In the genomic region with DNA sequence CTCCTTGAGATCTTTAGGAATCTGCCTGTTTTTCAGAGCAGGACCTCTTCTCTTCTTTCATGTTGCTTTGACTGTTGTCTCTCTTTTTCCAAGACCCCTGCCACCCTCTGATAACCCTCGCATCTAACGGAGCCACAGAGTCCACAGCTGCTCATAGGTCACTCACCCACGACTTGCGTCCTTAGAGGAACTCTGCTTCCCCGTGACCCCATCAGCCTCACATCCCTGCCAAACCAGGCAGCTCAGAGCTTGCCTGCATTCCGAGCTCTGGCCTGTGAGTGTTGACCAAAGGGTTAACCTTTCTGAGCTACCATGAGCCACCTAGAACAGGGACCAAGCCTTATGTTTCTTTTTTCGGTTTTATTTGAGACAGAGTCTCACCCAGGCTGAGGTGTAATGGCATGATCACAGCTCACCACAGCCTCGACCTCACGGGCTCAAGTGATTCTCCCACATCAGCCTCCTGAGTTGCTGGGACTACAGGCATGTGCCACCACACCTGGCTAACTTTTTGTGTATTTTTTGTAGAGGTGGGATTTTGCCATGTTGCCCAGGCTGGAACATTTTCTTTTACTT, we compare ENCODE assay signal across 15 cellular contexts. TPM values are rescaled to one million over a fixed set of nuclear protein-coding genes. Genes with fewer than 3 reads are reported as not detected.
DNase-seq lines count a peak whose midpoint lies in the region; ATAC-seq and TF ChIP-seq lines count a peak whose summit lies in the region.
"Had no signal": no experiment of that assay in that cellular context is flagged by ENCODE, and none has a peak within 500 bp of the region (broad histone marks: within the 10 kb centered on the region; RNA-seq: fewer than 3 reads in every experiment).

No MANE protein-coding gene starts in this region.

- H3K36me3 ChIP-seq in MM.1S (replicated peaks; ENCODE audit: insufficient read depth, low read length) (peaks cover 2% of the 10 kb centered on the region; the same call in 1 of the 2 replicates), spleen (no peaks in the 10 kb centered on the region), Caco-2 (ENCODE audit: control insufficient read depth, insufficient read depth, low read length) (no peaks in the 10 kb centered on the region)
- H3K36me3 ChIP-seq: BE2C had no signal

- no peak overlapping the region for H3K4me3 Mint-ChIP-seq in Caco-2 (ENCODE audit: unreplicated experiment)
- H3K4me3 Mint-ChIP-seq: CD4-positive, alpha-beta memory T cell had no signal

- no peak for TF ChIP-seq POLR2A in spleen (IDR thresholded peaks at IDR 0.05)

- no peaks in the 10 kb centered on the region for H3K9me3 Mint-ChIP-seq in Caco-2 (ENCODE audit: unreplicated experiment)
- H3K9me3 Mint-ChIP-seq: CD4-positive, alpha-beta memory T cell had no signal

- H3K9me3 ChIP-seq in MM.1S (replicated peaks; ENCODE audit: insufficient read depth, low read length) (no peaks in the 10 kb centered on the region), spleen (no peaks in the 10 kb centered on the region), Caco-2 (no peaks in the 10 kb centered on the region)
- H3K9me3 ChIP-seq: BE2C had no signal

- POLR2A ChIA-PET in Caco-2 (lab: Charles Lee), result no interaction called here

- no peaks in the 10 kb centered on the region for H3F3A ChIP-seq in MM.1S (ENCODE audit: insufficient read depth, low read length)

- no peak overlapping the region for H3K27ac Mint-ChIP-seq in Caco-2 (ENCODE audit: unreplicated experiment)

- H3K27ac ChIP-seq in MM.1S (ENCODE audit: low read length) (peak overlapping the region; percentile 18; the same call in 1 of the 2 replicates), spleen (no peak overlapping the region)
- H3K27ac ChIP-seq: C4-2B had no signal

- BruUV-seq in Caco-2 (replicated peaks; lab: Mats Ljungman, UMichigan), result no TSS peak

- no peak overlapping the region for H3K4me2 ChIP-seq in MM.1S (ENCODE audit: low read depth, low read length)

- no peaks in the 10 kb centered on the region for H4K20me1 ChIP-seq in MM.1S (ENCODE audit: insufficient read depth, low read length)

- H3K4me1 ChIP-seq in MM.1S (ENCODE audit: low read length) (0 out of 2 replicates have a peak, but pooled peaks cover 9% of the 10 kb centered on the region), spleen (peaks cover 0 to 10% (median 0%) of the 10 kb centered on the region in 6 donors), Caco-2 (no peaks in the 10 kb centered on the region)
- H3K4me1 ChIP-seq: BE2C had no signal

- H3K9me2 ChIP-seq in MM.1S (replicated peaks; ENCODE audit: insufficient read depth, low read length), result no peaks in the 10 kb centered on the region

- no peaks in the 10 kb centered on the region for H3K27me3 ChIP-seq in MM.1S (replicated peaks; ENCODE audit: insufficient read depth, low read length)
- H3K27me3 ChIP-seq in spleen (replicated peaks in 1 of 7), result no peaks in the 10 kb centered on the region
- no peaks in the 10 kb centered on the region for H3K27me3 ChIP-seq in Caco-2 (replicated peaks; ENCODE audit: control insufficient read depth, insufficient read depth, low read length)
- H3K27me3 ChIP-seq: BE2C had no signal

- peaks cover 98% of the 10 kb centered on the region for H3K79me2 ChIP-seq in MM.1S (ENCODE audit: low read length)

- H3K4me1 Mint-ChIP-seq in Caco-2 (ENCODE audit: low read depth, unreplicated experiment), result peaks cover 6% of the 10 kb centered on the region
- H3K4me1 Mint-ChIP-seq: CD4-positive, alpha-beta memory T cell had no signal

- TF ChIP-seq CTCF in MM.1S (IDR thresholded peaks at IDR 0.05; ENCODE audit: low read length), result no peak
- TF ChIP-seq CTCF in spleen (IDR thresholded peaks at IDR 0.05 in 8 of 11, conservative IDR thresholded peaks at IDR 0.05 in 3 of 11), result no peak
- no peak for TF ChIP-seq CTCF in Caco-2 (IDR thresholded peaks at IDR 0.05; ENCODE audit: insufficient read depth in 1 of 2, low read depth in 1 of 2, low read length in 1 of 2, severe bottlenecking in 1 of 2, unreplicated experiment in 1 of 2)

- 82 to 89% (median 85%) methylated on average over 9 of the region's 9 CpGs for WGBS in spleen, 5 donors

- intact Hi-C loops in spleen (cut with DNase I; ENCODE audit: low total_unique reads), result no loop called here
- intact Hi-C loops in Caco-2 (cut with micrococcal nuclease; ENCODE audit: unreplicated experiment), result no loop called here

- no peak overlapping the region for H3K4me3 ChIP-seq in MM.1S (ENCODE audit: low read length)
- H3K4me3 ChIP-seq in spleen, result no peak overlapping the region
- no peak overlapping the region for H3K4me3 ChIP-seq in Caco-2 (ENCODE audit: low read depth, low read length)

- no peak for DNase-seq in MM.1S
- no peak for DNase-seq in left lobe of liver (ENCODE audit: low spot score)
- DNase-seq in spleen, result peak; percentile 53
- DNase-seq in Caco-2, result no peak
- DNase-seq in GOT3 (lab: John Stamatoyannopoulos, UW), result no peak
- no peak for DNase-seq in middle frontal gyrus (ENCODE audit: extremely low spot score, low spot score)
- DNase-seq: ACHN; BE2C; CD4-positive, alpha-beta memory T cell; DMS153; DMS79 treated with DMSO at 0.1 percent for 48 hours; EL; H7 had no signal

- peaks cover 10% of the 10 kb centered on the region for H3K36me3 Mint-ChIP-seq in Caco-2 (ENCODE audit: insufficient read depth, unreplicated experiment)
- H3K36me3 Mint-ChIP-seq: CD4-positive, alpha-beta memory T cell had no signal

- H3K9ac ChIP-seq in MM.1S (ENCODE audit: low read length), result no peak overlapping the region

- H3K27me3 Mint-ChIP-seq in Caco-2 (ENCODE audit: insufficient read depth, unreplicated experiment), result no peaks in the 10 kb centered on the region

- no peak overlapping the region for H2AFZ ChIP-seq in MM.1S (ENCODE audit: low read length)

- ATAC-seq in GM18867 (IDR thresholded peaks at IDR 0.05; ENCODE audit: unreplicated experiment) (peak; percentile 52), left lobe of liver (peak; percentile 64)

- CTCF ChIA-PET in Caco-2 (lab: Charles Lee), result no interaction called here

RNA-seq across cellular contexts. Expression of gene CABLES1, which starts 36.4 kb away (rescaled TPM):
- total RNA-seq in left lobe of liver (12.8 TPM), spleen (10 to 100 TPM in 2 of 7 donors, 1 to 10 TPM in 5; 4.2 to 18.7 (median 8.0) TPM), Caco-2 (2022) (27.2 and 29.5 TPM in 2 replicates)
- polyA plus RNA-seq in spleen, result 1 to 10 TPM; 1.7 to 2.3 (median 1.8) TPM
- polyA plus RNA-seq: CD4-positive, alpha-beta memory T cell had no signal
